In genomic region chr7:107879400-107880035, GRCh38 we compare ENCODE assay signal across 7 cellular contexts. TPM values are rescaled to one million over a fixed set of nuclear protein-coding genes. Genes with fewer than 3 reads are reported as not detected.
A peak's percentile ranks its signal among the peaks of the same experiment; 100 is the strongest.
DNase-seq lines count a peak whose midpoint lies in the region; ATAC-seq, FAIRE-seq and TF ChIP-seq lines count a peak whose summit lies in the region.

No MANE protein-coding gene starts in this region.

- H3K4me2 ChIP-seq in IMR-90 (ENCODE audit: low read depth, low read length): peak overlapping the region; percentile 44; the same call in 1 of the 2 replicates
- no peak overlapping the region for H3K4me2 ChIP-seq in K562 (ENCODE audit: insufficient read depth, low read length)

- peaks cover 6% of the 10 kb centered on the region for H3K4me1 Mint-ChIP-seq in stimulated activated effector memory CD8-positive, alpha-beta T cell treated with anti-CD3 and anti-CD28 coated beads, Interleukin-12 subunit alpha, Interleukin-12 subunit beta, amount 100 ng/mL, for 72 hours

- H2AFZ ChIP-seq in IMR-90 (replicated peaks; ENCODE audit: low read length, poor library complexity): no peak overlapping the region
- 0 out of 2 replicates have a peak overlapping the region, but pooled peaks have one; percentile 30 for H2AFZ ChIP-seq in K562 (ENCODE audit: low read depth, low read length)

- no peaks in the 10 kb centered on the region for H3K4me1 ChIP-seq in IMR-90 (ENCODE audit: control insufficient read depth, insufficient read depth, low read length)
- peaks cover 0 to 2% of the 10 kb centered on the region in 2 experiments; a peak in 1 of 5 replicates for H3K4me1 ChIP-seq in K562 (replicated peaks in 1 of 2; ENCODE audit: control insufficient read depth in 2 of 2, insufficient read depth in 2 of 2, low read length in 2 of 2)

- FAIRE-seq in K562 (lab: Jason Lieb, UNC): peak; percentile 65

- in situ Hi-C loops in IMR-90 (cut with MboI; ENCODE audit: low sequenced_read_pairs): loop anchor here (10.0 kb wide), 1 partner anchor 135 kb away; the partner anchor contains the start of gene CBLL1
- in situ Hi-C loops in K562 (cut with MboI): loop anchor here (10.0 kb wide), 2 partner anchors 135 to 425 kb away; partner anchors contain the start of gene CBLL1

- peak; percentile 41; the same call in 1 of the 2 replicates for TF ChIP-seq EP300 in K562 (IDR thresholded peaks at IDR 0.05; ENCODE audit: low read length)

- no peak overlapping the region for H2AK9ac ChIP-seq in IMR-90 (replicated peaks; ENCODE audit: low read depth, low read length, poor library complexity)

- H2BK120ac ChIP-seq in IMR-90 (ENCODE audit: low read depth, low read length): no peak overlapping the region

- no peak overlapping the region for H3K14ac ChIP-seq in IMR-90 (replicated peaks; ENCODE audit: low read depth, low read length)

- H3K4me3 ChIP-seq in IMR-90 (ENCODE audit: insufficient read depth, low read depth, low read length): no peak overlapping the region
- H3K4me3 ChIP-seq in K562: no peak overlapping the region

- H2BK5ac ChIP-seq in IMR-90 (ENCODE audit: low read depth, low read length, poor library complexity, severe bottlenecking): no peak overlapping the region

- H3K36me3 ChIP-seq in IMR-90 (ENCODE audit: control insufficient read depth, insufficient read depth, low read length) (no peaks in the 10 kb centered on the region), K562 (ENCODE audit: control insufficient read depth, insufficient read depth, low read length) (no peaks in the 10 kb centered on the region)

- no peak overlapping the region for H4K91ac ChIP-seq in IMR-90 (ENCODE audit: insufficient read depth, low read depth, low read length)

- H3K27ac ChIP-seq in IMR-90 (ENCODE audit: insufficient read depth, low read length) (no peak overlapping the region), K562 (ENCODE audit: extremely low read depth, low read depth, low read length) (no peak overlapping the region)

- H3K9me1 ChIP-seq in IMR-90 (ENCODE audit: insufficient read depth, low read length): no peaks in the 10 kb centered on the region
- H3K9me1 ChIP-seq in K562 (ENCODE audit: control insufficient read depth, insufficient read depth, low read length): no peaks in the 10 kb centered on the region

- no peak overlapping the region for H3K9ac ChIP-seq in IMR-90 (ENCODE audit: low read depth, low read length)
- no peak overlapping the region for H3K9ac ChIP-seq in K562 (ENCODE audit: insufficient read depth in 1 of 2, low read depth in 2 of 2, low read length in 2 of 2)

- DNase-seq in ELR (ENCODE audit: low read depth): peak; percentile 73
- peak; percentile 69 for DNase-seq in IMR-90
- DNase-seq in OCI-M1 (lab: John Stamatoyannopoulos, UW): peak; percentile 74
- DNase-seq in K562 (ENCODE audit: extremely low read depth in 1 of 4, low spot score in 3 of 4): peak; percentile 57 to 78 (median 66)
- DNase-seq in iPS-NIHi7 (ENCODE audit: extremely low spot score): peak; percentile 43
- DNase-seq in stimulated activated effector memory CD8-positive, alpha-beta T cell treated with anti-CD3 and anti-CD28 coated beads, Interleukin-12 subunit alpha, Interleukin-12 subunit beta, amount 100 ng/mL, for 72 hours (ENCODE audit: low spot score in 2 of 2): no peak

- H3K9me3 ChIP-seq in IMR-90 (ENCODE audit: control insufficient read depth, insufficient read depth, low read length) (no peaks in the 10 kb centered on the region), K562 (replicated peaks; ENCODE audit: control insufficient read depth, insufficient read depth, low read depth, low read length) (no peaks in the 10 kb centered on the region)

- H4K5ac ChIP-seq in IMR-90 (ENCODE audit: low read depth, low read length): no peak overlapping the region

- H3K9me3 Mint-ChIP-seq in stimulated activated effector memory CD8-positive, alpha-beta T cell treated with anti-CD3 and anti-CD28 coated beads, Interleukin-12 subunit alpha, Interleukin-12 subunit beta, amount 100 ng/mL, for 72 hours: no peaks in the 10 kb centered on the region

- 0% methylated on average over 1 of the region's 3 CpGs; no CpG with 5 or more reads in 1 of the 2 experiments for WGBS in IMR-90 (ENCODE audit: extremely low coverage in 2 of 2, insufficient read length in 1 of 2), 2 experiments
- WGBS in K562 (ENCODE audit: insufficient coverage, low coverage, missing lambda C conversion rate): 2% methylated on average over 3 of the region's 3 CpGs

- no peak overlapping the region for H2BK20ac ChIP-seq in IMR-90 (ENCODE audit: low read depth, low read length)

- POLR2A ChIA-PET in IMR-90 (lab: Charles Lee; ENCODE audit: unreplicated experiment): no interaction called here
- POLR2A ChIA-PET in K562 (lab: Yijun Ruan, JAX): interaction anchor here (0.7 to 1.5 kb wide), 6 partner anchors 10 to 711 kb away, joined by 3 to 10 read pairs (median 3); partner anchors contain the start of gene HBP1

- TF ChIP-seq CTCF in IMR-90 (conservative IDR thresholded peaks at IDR 0.05; ENCODE audit: low read depth, low read length): peak; percentile 84
- peak; percentile 77 to 95 (median 89) for TF ChIP-seq CTCF in K562 (IDR thresholded peaks at IDR 0.05 in 2 of 3, conservative IDR thresholded peaks at IDR 0.05 in 1 of 3; ENCODE audit: insufficient read depth in 2 of 3, low read depth in 1 of 3, low read length in 3 of 3)

- no peak overlapping the region for H4K8ac ChIP-seq in IMR-90 (ENCODE audit: low read depth in 2 of 2, low read length in 2 of 2)

- no peak overlapping the region for H3K18ac ChIP-seq in IMR-90 (ENCODE audit: low read depth, low read length)

- dilution Hi-C loops in IMR-90 (cut with HindIII; ENCODE audit: low sequenced_read_pairs, unreplicated experiment): no loop called here

- no peaks in the 10 kb centered on the region for H3K79me2 ChIP-seq in K562 (ENCODE audit: control insufficient read depth, insufficient read depth, low read length)

- no peak overlapping the region for H3K56ac ChIP-seq in IMR-90 (ENCODE audit: extremely low read depth, insufficient read depth, low read length)

- no peak overlapping the region for H3K27ac Mint-ChIP-seq in stimulated activated effector memory CD8-positive, alpha-beta T cell treated with anti-CD3 and anti-CD28 coated beads, Interleukin-12 subunit alpha, Interleukin-12 subunit beta, amount 100 ng/mL, for 72 hours

- no peaks in the 10 kb centered on the region for H3K79me1 ChIP-seq in IMR-90 (ENCODE audit: low read depth in 1 of 2, low read length in 2 of 2)

- no peak overlapping the region for H2BK15ac ChIP-seq in IMR-90 (ENCODE audit: low read depth, low read length)

- intact Hi-C loops in IMR-90 (cut with micrococcal nuclease): loop anchor here (1.0 to 10.0 kb wide), 3 partner anchors 267 to 675 kb away; no protein-coding TSS in a partner anchor
- intact Hi-C loops in K562 (cut with micrococcal nuclease): loop anchor here (1.0 to 10.0 kb wide), 7 partner anchors 136 to 1085 kb away; no protein-coding TSS in a partner anchor

- CTCF ChIA-PET in IMR-90 (lab: Yijun Ruan, JAX) (interaction anchor here (0.6 to 2.3 kb wide), 7 partner anchors 10 to 1087 kb away, joined by 3 to 15 read pairs (median 3); partner anchors contain the start of gene DLD), K562 (lab: Yijun Ruan, JAX; ENCODE audit: low intra/inter-chr PET ratio) (interaction anchor here (0.6 to 1.4 kb wide), 7 partner anchors 102 to 1713 kb away, joined by 3 to 17 read pairs (median 3); partner anchors contain the start of gene CBLL1)

- peaks cover 13% of the 10 kb centered on the region for H3K27me3 ChIP-seq in IMR-90 (ENCODE audit: control insufficient read depth, insufficient read depth, low read length)
- H3K27me3 ChIP-seq in K562 (ENCODE audit: control insufficient read depth in 2 of 2, insufficient read depth in 2 of 2, low read length in 2 of 2): peaks cover 2 to 13% of the 10 kb centered on the region in 2 experiments; a peak in 3 of 5 replicates

- H3K36me3 Mint-ChIP-seq in stimulated activated effector memory CD8-positive, alpha-beta T cell treated with anti-CD3 and anti-CD28 coated beads, Interleukin-12 subunit alpha, Interleukin-12 subunit beta, amount 100 ng/mL, for 72 hours: no peaks in the 10 kb centered on the region

- H3K4me3 Mint-ChIP-seq in stimulated activated effector memory CD8-positive, alpha-beta T cell treated with anti-CD3 and anti-CD28 coated beads, Interleukin-12 subunit alpha, Interleukin-12 subunit beta, amount 100 ng/mL, for 72 hours: no peak overlapping the region

- BruUV-seq in IMR-90 (replicated peaks; lab: Mats Ljungman, UMichigan): no TSS peak
- no TSS peak for BruUV-seq in K562 (replicated peaks; lab: Mats Ljungman, UMichigan)

- TF ChIP-seq POLR2A in IMR-90 (IDR thresholded peaks at IDR 0.05; ENCODE audit: low read depth, low read length) (no peak), K562 (conservative IDR thresholded peaks at IDR 0.05) (no peak)

- peak; percentile 75 for TF ChIP-seq RAD21 in IMR-90 (IDR thresholded peaks at IDR 0.05; ENCODE audit: low read length)
- peak; percentile 94 to 95 for TF ChIP-seq RAD21 in K562 (CRISPR knock-in tag; conservative IDR thresholded peaks at IDR 0.05 in 1 of 2, IDR thresholded peaks at IDR 0.05 in 1 of 2)

- H3K4ac ChIP-seq in IMR-90 (ENCODE audit: low read depth, low read length): no peak overlapping the region

- no peak overlapping the region for H3K23ac ChIP-seq in IMR-90 (ENCODE audit: low read depth, low read length)

- H4K20me1 ChIP-seq in IMR-90 (ENCODE audit: insufficient read depth, low read length) (no peaks in the 10 kb centered on the region), K562 (replicated peaks; ENCODE audit: control insufficient read depth, insufficient read depth, low read length) (no peaks in the 10 kb centered on the region)

- H2AK5ac ChIP-seq in IMR-90 (ENCODE audit: low read depth, low read length): no peak overlapping the region

- ATAC-seq in GM21390 (IDR thresholded peaks at IDR 0.05; ENCODE audit: unreplicated experiment) (peak; percentile 63), IMR-90 (ENCODE audit: low read depth) (peak; percentile 92), K562 (peak; percentile 88)
- peak; percentile 82 for ATAC-seq in stimulated activated effector memory CD8-positive, alpha-beta T cell treated with anti-CD3 and anti-CD28 coated beads, Interleukin-12 subunit alpha, Interleukin-12 subunit beta, amount 100 ng/mL, for 72 hours

RNA-seq across cellular contexts. Expression of gene DLD, which starts 11.5 kb away (rescaled TPM):
- total RNA-seq in IMR-90 (2012; rRNA removed) (120 and 361 TPM in 2 replicates), K562 (2014; rRNA removed) (128 and 130 TPM in 2 replicates), K562 (2014; rRNA removed; fragmentation: Illumina TruSeq; extraction: Trizol) (192 and 248 TPM in 2 replicates), K562 (2015; rRNA removed; fragmentation: Illumina TruSeq; extraction: Trizol) (138 and 155 TPM in 2 replicates), K562 (2021) (190 and 201 TPM in 2 replicates)
- polyA plus RNA-seq in IMR-90 (2012; rRNA removed) (86.2 and 121 TPM in 2 replicates), K562 (2011; rRNA removed) (269 and 357 TPM in 2 replicates), K562 (2014; fragmentation: Illumina TruSeq; extraction: Trizol) (553 and 639 TPM in 2 replicates), K562 (2014; fragmentation: Nextera tagmentation; extraction: Ambion mirVana) (100 to 1,000 TPM; 406 to 588 TPM), K562 (2014; rRNA removed) (230 and 247 TPM in 2 replicates)
- 30.6 and 73.6 TPM in 2 replicates for polyA plus RNA-seq in IMR-90 (2012; cell fraction: cytosol; rRNA removed)
- polyA plus RNA-seq in IMR-90 (2012; cell fraction: nucleus; rRNA removed; ENCODE audit: low replicate concordance): 15.8 and 90.9 TPM in 2 replicates
- 145 and 414 TPM in 2 replicates for total RNA-seq in K562 (2011; cell fraction: chromatin; rRNA removed; ENCODE audit: low replicate concordance)
- total RNA-seq in K562 (2011; cell fraction: nucleolus; rRNA removed): 52.5 and 60.0 TPM in 2 replicates
- total RNA-seq in K562 (2011; cell fraction: nucleoplasm; rRNA removed): 116 and 161 TPM in 2 replicates
- 144 and 306 TPM in 2 replicates for polyA plus RNA-seq in K562 (2011; cell fraction: cytosol; rRNA removed)
- polyA plus RNA-seq in K562 (2011; cell fraction: nucleus; rRNA removed): 65.1 and 120 TPM in 2 replicates
- 223 and 282 TPM in 2 replicates for polyA plus RNA-seq in K562 (2012)
- 509 and 557 TPM in 2 replicates for polyA minus RNA-seq in K562 (2011; rRNA and poly(A)+ RNA removed)
- 79.4 and 89.1 TPM in 2 replicates for polyA minus RNA-seq in K562 (2011; cell fraction: cytosol; rRNA and poly(A)+ RNA removed)
- polyA minus RNA-seq in K562 (2011; cell fraction: nucleus; rRNA and poly(A)+ RNA removed): 57.2 and 97.5 TPM in 2 replicates

Comparison
In these comparisons a context has a peak if more than half of its experiments do, and no peak if none do; other contexts are left out.
1. DNase-seq: peak in ELR (single experiment), IMR-90 (single experiment), OCI-M1 (single experiment), K562 (4 of 4) and iPS-NIHi7 (single experiment); none in stimulated activated effector memory CD8-positive, alpha-beta T cell treated with anti-CD3 and anti-CD28 coated beads, Interleukin-12 subunit alpha, Interleukin-12 subunit beta, amount 100 ng/mL, for 72 hours (0 of 2).
2. Peak in every context shown above with its lines, with median percentiles within 50 percentile points of each other: ATAC-seq.